Comparison of ENCODE assay signal across 15 cellular contexts in genomic region chr19:44685877-44686276, GRCh38. TPM values are rescaled to one million over a fixed set of nuclear protein-coding genes. Genes with fewer than 3 reads are reported as not detected.
DNase-seq lines count a peak whose midpoint lies in the region; ATAC-seq, FAIRE-seq and TF ChIP-seq lines count a peak whose summit lies in the region.
"Had no signal": no experiment of that assay in that cellular context is flagged by ENCODE, and none has a peak within 500 bp of the region (broad histone marks: within the 10 kb centered on the region; RNA-seq: fewer than 3 reads in every experiment).

No MANE protein-coding gene starts in this region.

- H3K9ac ChIP-seq in OCI-LY3 (ENCODE audit: low read length): no peak overlapping the region
- H3K9ac ChIP-seq in endothelial cell of umbilical vein (replicated peaks; ENCODE audit: extremely low read depth, insufficient read depth, low read length): no peak overlapping the region
- H3K9ac ChIP-seq: parathyroid adenoma had no signal

- no peaks in the 10 kb centered on the region for H3K9me1 ChIP-seq in endothelial cell of umbilical vein (replicated peaks; ENCODE audit: control insufficient read depth, extremely low read depth, insufficient read depth, low read length)

- FAIRE-seq in endothelial cell of umbilical vein (lab: Jason Lieb, UNC): no peak
- FAIRE-seq: G401.6 had no signal

- BruUV-seq in endothelial cell of umbilical vein (replicated peaks; lab: Mats Ljungman, UMichigan): no TSS peak

- peak overlapping the region; percentile 4 for H3K4me3 ChIP-seq in OCI-LY3 (ENCODE audit: low read length)
- H3K4me3 ChIP-seq in endothelial cell of umbilical vein (replicated peaks in 1 of 3; ENCODE audit: insufficient read depth in 1 of 3, low read depth in 1 of 3, low read length in 3 of 3): no peak overlapping the region
- H3K4me3 ChIP-seq in neutrophil (ENCODE audit: low read depth in 1 of 2, low read length in 1 of 2): peak overlapping the region; percentile 38 to 47
- no peak overlapping the region for H3K4me3 ChIP-seq in tibial artery
- H3K4me3 ChIP-seq: MG63 had no signal

- H3K36me3 ChIP-seq in OCI-LY3 (replicated peaks; ENCODE audit: low read depth, low read length): no peaks in the 10 kb centered on the region
- H3K36me3 ChIP-seq in endothelial cell of umbilical vein (ENCODE audit: control insufficient read depth in 2 of 2, extremely low read depth in 1 of 2, insufficient read depth in 2 of 2, low read length in 2 of 2): peaks cover 0 to 2% of the 10 kb centered on the region in 2 experiments
- H3K36me3 ChIP-seq in neutrophil: no peaks in the 10 kb centered on the region
- peaks cover 0 to 19% (median 8%) of the 10 kb centered on the region in 3 donors for H3K36me3 ChIP-seq in tibial artery

- POLR2A ChIA-PET in endothelial cell of umbilical vein (lab: Charles Lee): interaction anchor here (0.7 kb wide), 1 partner anchor 87 kb away, joined by 4 read pairs; no protein-coding TSS in a partner anchor

- in situ Hi-C loops in GM13977 (cut with MboI; ENCODE audit: low pct_unique_long_range_greater_than_20kb, low sequenced_read_pairs, unreplicated experiment): no loop called here

- dilution Hi-C loops in endothelial cell of umbilical vein (cut with MboI; ENCODE audit: extremely low pct_ligation_motif_present, low sequenced_read_pairs): no loop called here

- peaks cover 42% of the 10 kb centered on the region for H3K27me3 ChIP-seq in OCI-LY3 (ENCODE audit: low read depth, low read length)
- H3K27me3 ChIP-seq in endothelial cell of umbilical vein (ENCODE audit: control insufficient read depth in 2 of 2, insufficient read depth in 2 of 2, low read length in 2 of 2): no peaks in the 10 kb centered on the region
- H3K27me3 ChIP-seq in neutrophil: no peaks in the 10 kb centered on the region
- no peaks in the 10 kb centered on the region for H3K27me3 ChIP-seq in tibial artery
- H3K27me3 ChIP-seq: MG63 had no signal

- H3K4me1 ChIP-seq in OCI-LY3 (ENCODE audit: low read length): peaks cover 40% of the 10 kb centered on the region
- H3K4me1 ChIP-seq in endothelial cell of umbilical vein (ENCODE audit: control insufficient read depth, extremely low read depth, insufficient read depth, low read length): peaks cover 11% of the 10 kb centered on the region
- H3K4me1 ChIP-seq in neutrophil (ENCODE audit: control insufficient read depth in 1 of 2, insufficient read depth in 1 of 2, low read depth in 1 of 2, low read length in 1 of 2): peaks cover 37 to 51% of the 10 kb centered on the region in 2 experiments
- peaks cover 0 to 5% (median 0%) of the 10 kb centered on the region in 4 donors for H3K4me1 ChIP-seq in tibial artery

- H4K20me1 ChIP-seq in OCI-LY3 (ENCODE audit: insufficient read depth, low read length): peaks cover 4% of the 10 kb centered on the region; the same call in 1 of the 2 replicates
- no peaks in the 10 kb centered on the region for H4K20me1 ChIP-seq in endothelial cell of umbilical vein (replicated peaks; ENCODE audit: control insufficient read depth, extremely low read depth, insufficient read depth, low read length)

- no peak for TF ChIP-seq POLR2A in endothelial cell of umbilical vein (IDR thresholded peaks at IDR 0.05; ENCODE audit: low read depth, low read length)

- CTCF ChIA-PET in endothelial cell of umbilical vein (lab: Charles Lee): interaction anchor here (1.1 to 11.5 kb wide), 8 partner anchors 29 to 115 kb away, joined by 3 to 239 read pairs (median 6); no protein-coding TSS in a partner anchor

- intact Hi-C loops in endothelial cell of umbilical vein (cut with micrococcal nuclease) (loop anchor here (1.0 to 5.0 kb wide), 3 partner anchors 71 to 115 kb away; no protein-coding TSS in a partner anchor), tibial artery (cut with DNase I; ENCODE audit: low total_unique reads) (no loop called here)

- H2AFZ ChIP-seq in OCI-LY3 (ENCODE audit: low read depth, low read length) (no peak overlapping the region), endothelial cell of umbilical vein (ENCODE audit: low read depth, low read length) (no peak overlapping the region)
- H2AFZ ChIP-seq: parathyroid adenoma had no signal

- H3K9me3 ChIP-seq in OCI-LY3 (ENCODE audit: insufficient read depth, low read length): no peaks in the 10 kb centered on the region
- no peaks in the 10 kb centered on the region for H3K9me3 ChIP-seq in endothelial cell of umbilical vein (replicated peaks; ENCODE audit: control insufficient read depth, insufficient read depth, low read length)
- H3K9me3 ChIP-seq in neutrophil: no peaks in the 10 kb centered on the region
- no peaks in the 10 kb centered on the region for H3K9me3 ChIP-seq in tibial artery
- H3K9me3 ChIP-seq: MG63 had no signal

- H3K79me2 ChIP-seq in OCI-LY3 (ENCODE audit: low read length) (no peaks in the 10 kb centered on the region), endothelial cell of umbilical vein (ENCODE audit: control insufficient read depth, insufficient read depth, low read length) (no peaks in the 10 kb centered on the region)
- H3K79me2 ChIP-seq: parathyroid adenoma had no signal

- ATAC-seq in HG03354 (IDR thresholded peaks at IDR 0.05; ENCODE audit: poor library complexity, severe bottlenecking, unreplicated experiment) (no peak), GM21619 (IDR thresholded peaks at IDR 0.05; ENCODE audit: unreplicated experiment) (no peak)

- TF ChIP-seq CTCF in OCI-LY3 (IDR thresholded peaks at IDR 0.05; ENCODE audit: low read depth, low read length) (no peak), endothelial cell of umbilical vein (IDR thresholded peaks at IDR 0.05; ENCODE audit: extremely low read depth in 1 of 2, insufficient read depth in 1 of 2, low read depth in 1 of 2, low read length in 2 of 2) (no peak), neutrophil (IDR thresholded peaks at IDR 0.05) (no peak), GM13977 (IDR thresholded peaks at IDR 0.05; ENCODE audit: extremely low read depth, insufficient read depth, missing control alignments) (no peak), tibial artery (IDR thresholded peaks at IDR 0.05) (no peak)

- peak; percentile 51 for DNase-seq in Daoy (ENCODE audit: low read depth)
- peak; percentile 63 for DNase-seq in endothelial cell of umbilical vein (ENCODE audit: low read depth, low spot score)
- no peak for DNase-seq in GM13977 (ENCODE audit: low spot score)
- no peak for DNase-seq in tibial artery
- DNase-seq: MG63, NCI-H526, T-helper 2 cell had no signal

- H3K4me2 ChIP-seq in OCI-LY3 (ENCODE audit: low read length) (peak overlapping the region; percentile 57), endothelial cell of umbilical vein (ENCODE audit: insufficient read depth, low read length) (peak overlapping the region; percentile 23)

- H3K27ac ChIP-seq in OCI-LY3 (ENCODE audit: low read length) (no peak overlapping the region), endothelial cell of umbilical vein (ENCODE audit: insufficient read depth, low read depth, low read length) (peak overlapping the region; percentile 70), neutrophil (peak overlapping the region; percentile 77), tibial artery (no peak overlapping the region)
- H3K27ac ChIP-seq: parathyroid adenoma had no signal

TF ChIP-seq in endothelial cell of umbilical vein, 7 proteins besides CTCF, POLR2A, EP300 and RAD21 (continues in another document):
- TF ChIP-seq FOS (IDR thresholded peaks at IDR 0.05; ENCODE audit: borderline replicate concordance, insufficient read depth, low read length) (peak; percentile 68), MYC (IDR thresholded peaks at IDR 0.05; ENCODE audit: low read depth, low read length) (no peak), GATA2 (IDR thresholded peaks at IDR 0.05; ENCODE audit: insufficient read depth, insufficient read length, low read depth, low read length) (peak; percentile 20), POLR2AphosphoS5 (IDR thresholded peaks at IDR 0.05; ENCODE audit: insufficient read depth, low read depth, low read length) (peak; percentile 38), MAX (IDR thresholded peaks at IDR 0.05; ENCODE audit: insufficient read depth, insufficient read length) (no peak), JUN (IDR thresholded peaks at IDR 0.05; ENCODE audit: borderline replicate concordance, insufficient read depth, insufficient read length, low read depth) (no peak)

RNA-seq across cellular contexts. Expression of gene CEACAM16, which starts 13.1 kb away (rescaled TPM):
- not detected in 2 replicates for total RNA-seq in Daoy (2014; rRNA removed; shearing (Covaris generic))
- not detected in 2 replicates for total RNA-seq in endothelial cell of umbilical vein
- not detected in 2 replicates for polyA plus RNA-seq in endothelial cell of umbilical vein
- not detected in 2 replicates for polyA plus RNA-seq in endothelial cell of umbilical vein (2011; cell fraction: cytosol; rRNA removed)
- polyA plus RNA-seq in endothelial cell of umbilical vein (2011; cell fraction: nucleus; rRNA removed): not detected in 2 replicates
- polyA plus RNA-seq in endothelial cell of umbilical vein (2012): not detected in 2 replicates
- polyA minus RNA-seq in endothelial cell of umbilical vein: not detected in 2 replicates
- polyA minus RNA-seq in endothelial cell of umbilical vein (2011; cell fraction: cytosol; rRNA and poly(A)+ RNA removed): not detected
- not detected in 2 replicates for polyA minus RNA-seq in endothelial cell of umbilical vein (2011; cell fraction: nucleus; rRNA and poly(A)+ RNA removed)
- total RNA-seq: activated CD8-positive, alpha-beta memory T cell treated with anti-CD3 and anti-CD28 coated beads for 36 hours; epithelial cell of proximal tubule had no signal

RNA-seq across cellular contexts. Expression of gene CEACAM19, which starts 14.6 kb away (rescaled TPM):
- total RNA-seq in Daoy (2014; rRNA removed; shearing (Covaris generic)): 0.23 and 0.42 TPM in 2 replicates
- 9.9 and 13.0 TPM in 2 replicates for total RNA-seq in endothelial cell of umbilical vein
- polyA plus RNA-seq in endothelial cell of umbilical vein: 14.5 and 23.2 TPM in 2 replicates
- polyA plus RNA-seq in endothelial cell of umbilical vein (2011; cell fraction: cytosol; rRNA removed): 4.2 and 7.2 TPM in 2 replicates
- 68.3 and 92.4 TPM in 2 replicates for polyA plus RNA-seq in endothelial cell of umbilical vein (2011; cell fraction: nucleus; rRNA removed)
- 11.6 and 13.1 TPM in 2 replicates for polyA plus RNA-seq in endothelial cell of umbilical vein (2012)
- 25.3 and 27.7 TPM in 2 replicates for polyA minus RNA-seq in endothelial cell of umbilical vein
- polyA minus RNA-seq in endothelial cell of umbilical vein (2011; cell fraction: cytosol; rRNA and poly(A)+ RNA removed): 0.72 TPM
- 49.7 and 51.3 TPM in 2 replicates for polyA minus RNA-seq in endothelial cell of umbilical vein (2011; cell fraction: nucleus; rRNA and poly(A)+ RNA removed)

RNA-seq across cellular contexts. Expression of gene PVR, which starts 42.2 kb away (rescaled TPM):
- 74.5 and 78.3 TPM in 2 replicates for total RNA-seq in Daoy (2014; rRNA removed; shearing (Covaris generic))
- 133 and 199 TPM in 2 replicates for total RNA-seq in endothelial cell of umbilical vein
- 226 and 276 TPM in 2 replicates for polyA plus RNA-seq in endothelial cell of umbilical vein
- polyA plus RNA-seq in endothelial cell of umbilical vein (2011; cell fraction: cytosol; rRNA removed): 186 and 209 TPM in 2 replicates
- 237 and 251 TPM in 2 replicates for polyA plus RNA-seq in endothelial cell of umbilical vein (2011; cell fraction: nucleus; rRNA removed)
- polyA plus RNA-seq in endothelial cell of umbilical vein (2012): 200 and 203 TPM in 2 replicates
- 236 and 278 TPM in 2 replicates for polyA minus RNA-seq in endothelial cell of umbilical vein
- 32.5 TPM for polyA minus RNA-seq in endothelial cell of umbilical vein (2011; cell fraction: cytosol; rRNA and poly(A)+ RNA removed)
- polyA minus RNA-seq in endothelial cell of umbilical vein (2011; cell fraction: nucleus; rRNA and poly(A)+ RNA removed): 124 and 132 TPM in 2 replicates

Comparison
In these comparisons a context has a peak if more than half of its experiments do, and no peak if none do; other contexts are left out.
1. DNase-seq: peak in Daoy (single experiment) and endothelial cell of umbilical vein (single experiment); none in GM13977 (single experiment) and tibial artery (0 of 2).
2. H3K27ac ChIP-seq: peak in endothelial cell of umbilical vein (single experiment) and neutrophil (single experiment); none in OCI-LY3 (single experiment) and tibial artery (0 of 2).
3. H3K4me3 ChIP-seq: peak in OCI-LY3 (single experiment) and neutrophil (2 of 2); none in endothelial cell of umbilical vein (0 of 3) and tibial artery (0 of 2).